ENCODE assay signal across 23 cellular contexts in genomic region chr2:176873403-176873802, GRCh38.
A peak's percentile ranks its signal among the peaks of the same experiment; 100 is the strongest.
DNase-seq lines count a peak whose midpoint lies in the region; ATAC-seq and TF ChIP-seq lines count a peak whose summit lies in the region.
"Had no signal": no experiment of that assay in that cellular context is flagged by ENCODE, and none has a peak within 500 bp of the region (broad histone marks: within the 10 kb centered on the region; RNA-seq: fewer than 3 reads in every experiment).

No MANE protein-coding gene starts in this region.

- no peaks in the 10 kb centered on the region for H3K27me3 ChIP-seq in gastroesophageal sphincter
- H3K27me3 ChIP-seq: colonic mucosa had no signal

- no peak for TF ChIP-seq POLR2A in gastroesophageal sphincter (IDR thresholded peaks at IDR 0.05)

- peak overlapping the region; percentile 0 for H3K4me3 Mint-ChIP-seq in activated naive CD8-positive, alpha-beta T cell treated with anti-CD3 and anti-CD28 coated beads, Interleukin-2, amount 10 ng/mL, durations not matched to agents 7 days and 5 days
- no peak overlapping the region for H3K4me3 Mint-ChIP-seq in activated naive CD8-positive, alpha-beta T cell treated with anti-CD3 and anti-CD28 coated beads for 36 hours
- no peak overlapping the region for H3K4me3 Mint-ChIP-seq in activated CD8-positive, alpha-beta T cell treated with anti-CD3 and anti-CD28 coated beads, Interleukin-2, amount 10 ng/mL, durations not matched to agents 7 days and 5 days
- H3K4me3 Mint-ChIP-seq: activated B cell treated with CpG ODN at 0.5 μM for 24 hours; CD4-positive, alpha-beta T cell; IgD-negative memory B cell; natural killer cell treated with Interleukin-12 subunit alpha and Interleukin-12 subunit beta and Interleukin-15 and Interleukin-18, amount 100 ng/mL, for 72 hours; T-helper 1 cell treated with Interleukin-12 subunit alpha and Interleukin-12 subunit beta and Interleukin-4 antibody, amounts not matched to agents 30 μg/mL and 1 μg/mL, for 36 hours had no signal

- TF ChIP-seq CTCF in fibroblast of villous mesenchyme (IDR thresholded peaks at IDR 0.05; ENCODE audit: insufficient read depth, low read depth, low read length) (peak; percentile 31), gastroesophageal sphincter (IDR thresholded peaks at IDR 0.05) (no peak)

- no peaks in the 10 kb centered on the region for H3K4me1 ChIP-seq in gastroesophageal sphincter
- H3K4me1 ChIP-seq: A549, colonic mucosa, heart left ventricle had no signal

- peaks cover 36% of the 10 kb centered on the region for H3K36me3 Mint-ChIP-seq in activated naive CD8-positive, alpha-beta T cell treated with anti-CD3 and anti-CD28 coated beads, Interleukin-2, amount 10 ng/mL, durations not matched to agents 7 days and 5 days
- H3K36me3 Mint-ChIP-seq in activated naive CD8-positive, alpha-beta T cell treated with anti-CD3 and anti-CD28 coated beads for 36 hours = peaks cover 4% of the 10 kb centered on the region
- peaks cover 30% of the 10 kb centered on the region for H3K36me3 Mint-ChIP-seq in activated CD8-positive, alpha-beta T cell treated with anti-CD3 and anti-CD28 coated beads, Interleukin-2, amount 10 ng/mL, durations not matched to agents 7 days and 5 days (ENCODE audit: low read depth)

- peaks cover 27% of the 10 kb centered on the region for H3K9me3 Mint-ChIP-seq in activated naive CD8-positive, alpha-beta T cell treated with anti-CD3 and anti-CD28 coated beads, Interleukin-2, amount 10 ng/mL, durations not matched to agents 7 days and 5 days
- H3K9me3 Mint-ChIP-seq in activated naive CD8-positive, alpha-beta T cell treated with anti-CD3 and anti-CD28 coated beads for 36 hours = peaks cover 20% of the 10 kb centered on the region
- peaks cover 42% of the 10 kb centered on the region for H3K9me3 Mint-ChIP-seq in activated CD8-positive, alpha-beta T cell treated with anti-CD3 and anti-CD28 coated beads, Interleukin-2, amount 10 ng/mL, durations not matched to agents 7 days and 5 days (ENCODE audit: insufficient read depth)

- no peak for DNase-seq in activated naive CD8-positive, alpha-beta T cell treated with anti-CD3 and anti-CD28 coated beads, Interleukin-2, amount 10 ng/mL, durations not matched to agents 7 days and 5 days
- DNase-seq in activated naive CD8-positive, alpha-beta T cell treated with anti-CD3 and anti-CD28 coated beads for 36 hours = no peak
- DNase-seq in activated CD8-positive, alpha-beta T cell treated with anti-CD3 and anti-CD28 coated beads, Interleukin-2, amount 10 ng/mL, durations not matched to agents 7 days and 5 days = no peak
- no peak for DNase-seq in fibroblast of villous mesenchyme (ENCODE audit: low read depth)
- DNase-seq in pons (ENCODE audit: low spot score) = no peak
- no peak for DNase-seq in COLO829 (ENCODE audit: low spot score)
- DNase-seq in cardiac septum (ENCODE audit: low spot score) = no peak
- DNase-seq: activated B cell treated with CpG ODN at 0.5 μM for 24 hours; CD4-positive, alpha-beta T cell; colonic mucosa; heart left ventricle; NCI-H1930; NCI-H510A; retina; stimulated activated CD4-positive, alpha-beta T cell treated with anti-CD3 and anti-CD28 coated beads, Interleukin-15, amount 100 ng/mL, for 24 hours; stimulated activated naive CD4-positive, alpha-beta T cell treated with Interleukin-2 at 50 U/mL for 16 hours; trophoblast cell had no signal

- intact Hi-C loops in cardiac septum (cut with DNase I) = no loop called here

- H3K27ac ChIP-seq in gastroesophageal sphincter = no peak overlapping the region
- H3K27ac ChIP-seq: A549, colonic mucosa, heart left ventricle had no signal

- H3K4me3 ChIP-seq in fibroblast of villous mesenchyme (ENCODE audit: low read depth, low read length) (no peak overlapping the region), gastroesophageal sphincter (no peak overlapping the region)
- H3K4me3 ChIP-seq: A549, colonic mucosa, heart left ventricle had no signal

- peak overlapping the region; percentile 14 for H3K27ac Mint-ChIP-seq in activated naive CD8-positive, alpha-beta T cell treated with anti-CD3 and anti-CD28 coated beads, Interleukin-2, amount 10 ng/mL, durations not matched to agents 7 days and 5 days
- H3K27ac Mint-ChIP-seq in activated naive CD8-positive, alpha-beta T cell treated with anti-CD3 and anti-CD28 coated beads for 36 hours = no peak overlapping the region
- peak overlapping the region; percentile 4 for H3K27ac Mint-ChIP-seq in activated CD8-positive, alpha-beta T cell treated with anti-CD3 and anti-CD28 coated beads, Interleukin-2, amount 10 ng/mL, durations not matched to agents 7 days and 5 days
- H3K27ac Mint-ChIP-seq: activated B cell treated with CpG ODN at 0.5 μM for 24 hours; CD4-positive, alpha-beta T cell; IgD-negative memory B cell; natural killer cell treated with Interleukin-12 subunit alpha and Interleukin-12 subunit beta and Interleukin-15 and Interleukin-18, amount 100 ng/mL, for 72 hours; T-helper 1 cell treated with Interleukin-12 subunit alpha and Interleukin-12 subunit beta and Interleukin-4 antibody, amounts not matched to agents 30 μg/mL and 1 μg/mL, for 36 hours had no signal

- POLR2A ChIA-PET in activated naive CD8-positive, alpha-beta T cell treated with anti-CD3 and anti-CD28 coated beads, Interleukin-2, amount 10 ng/mL, durations not matched to agents 7 days and 5 days (lab: Charles Lee) = no interaction called here
- POLR2A ChIA-PET in activated CD8-positive, alpha-beta T cell treated with anti-CD3 and anti-CD28 coated beads, Interleukin-2, amount 10 ng/mL, durations not matched to agents 7 days and 5 days (lab: Charles Lee) = no interaction called here

- 49 to 56% methylated on average over 4 of the region's 4 CpGs for WGBS in gastroesophageal sphincter (ENCODE audit: low coverage in 1 of 2), 2 donors

- CTCF ChIA-PET in activated CD8-positive, alpha-beta T cell treated with anti-CD3 and anti-CD28 coated beads, Interleukin-2, amount 10 ng/mL, durations not matched to agents 7 days and 5 days (lab: Charles Lee) = interaction anchor here (1.1 to 7.6 kb wide), 7 partner anchors 12 to 275 kb away, joined by 3 to 57 read pairs (median 4); no protein-coding TSS in a partner anchor

- TF ChIP-seq EP300 in gastroesophageal sphincter (IDR thresholded peaks at IDR 0.05) = no peak

- no peaks in the 10 kb centered on the region for H3K27me3 Mint-ChIP-seq in activated naive CD8-positive, alpha-beta T cell treated with anti-CD3 and anti-CD28 coated beads, Interleukin-2, amount 10 ng/mL, durations not matched to agents 7 days and 5 days
- no peaks in the 10 kb centered on the region for H3K27me3 Mint-ChIP-seq in activated naive CD8-positive, alpha-beta T cell treated with anti-CD3 and anti-CD28 coated beads for 36 hours
- no peaks in the 10 kb centered on the region for H3K27me3 Mint-ChIP-seq in activated CD8-positive, alpha-beta T cell treated with anti-CD3 and anti-CD28 coated beads, Interleukin-2, amount 10 ng/mL, durations not matched to agents 7 days and 5 days (ENCODE audit: low read depth)
- H3K27me3 Mint-ChIP-seq: natural killer cell treated with Interleukin-12 subunit alpha and Interleukin-12 subunit beta and Interleukin-15 and Interleukin-18, amount 100 ng/mL, for 72 hours had no signal

- peaks cover 30% of the 10 kb centered on the region for H3K4me1 Mint-ChIP-seq in activated naive CD8-positive, alpha-beta T cell treated with anti-CD3 and anti-CD28 coated beads, Interleukin-2, amount 10 ng/mL, durations not matched to agents 7 days and 5 days
- H3K4me1 Mint-ChIP-seq in activated naive CD8-positive, alpha-beta T cell treated with anti-CD3 and anti-CD28 coated beads for 36 hours = peaks cover 14% of the 10 kb centered on the region
- peaks cover 27% of the 10 kb centered on the region for H3K4me1 Mint-ChIP-seq in activated CD8-positive, alpha-beta T cell treated with anti-CD3 and anti-CD28 coated beads, Interleukin-2, amount 10 ng/mL, durations not matched to agents 7 days and 5 days (ENCODE audit: low read depth)
- H3K4me1 Mint-ChIP-seq: activated B cell treated with CpG ODN at 0.5 μM for 24 hours, IgD-negative memory B cell had no signal

- no peaks in the 10 kb centered on the region for H3K36me3 ChIP-seq in gastroesophageal sphincter
- H3K36me3 ChIP-seq: colonic mucosa, heart left ventricle had no signal

- H3K9me3 ChIP-seq in gastroesophageal sphincter = peaks cover 0 to 8% (median 0%) of the 10 kb centered on the region in 3 donors
- H3K9me3 ChIP-seq: colonic mucosa had no signal

- ATAC-seq in activated naive CD8-positive, alpha-beta T cell treated with anti-CD3 and anti-CD28 coated beads, Interleukin-2, amount 10 ng/mL, durations not matched to agents 7 days and 5 days (ENCODE audit: low read depth) = peak; percentile 47
- ATAC-seq in activated CD8-positive, alpha-beta T cell treated with anti-CD3 and anti-CD28 coated beads, Interleukin-2, amount 10 ng/mL, durations not matched to agents 7 days and 5 days = no peak
- ATAC-seq in gastroesophageal sphincter = no peak
- ATAC-seq: A549; heart left ventricle; natural killer cell treated with Interleukin-12 subunit alpha and Interleukin-12 subunit beta and Interleukin-15 and Interleukin-18, amount 100 ng/mL, for 72 hours; Right ventricle myocardium inferior had no signal
